Comparison of ENCODE assay signal across 21 cellular contexts in the genomic region with DNA sequence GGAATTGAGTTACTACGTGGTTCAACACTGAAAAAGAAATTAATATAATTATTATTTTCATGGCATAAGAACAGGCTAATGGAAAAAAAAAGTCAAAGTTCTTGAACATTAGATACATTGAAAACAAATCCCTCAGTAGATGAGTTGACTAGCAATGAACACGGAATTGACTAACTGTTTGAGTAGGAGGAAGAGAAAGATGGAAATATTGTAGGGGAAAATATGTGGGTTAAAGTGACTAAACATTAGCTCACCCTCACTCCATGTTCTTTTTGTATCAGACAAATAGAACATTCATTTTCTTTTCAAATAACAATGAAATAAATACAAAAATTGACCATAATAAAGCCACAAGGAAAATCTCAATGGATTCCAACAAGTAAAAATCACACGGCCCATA.
"Had no signal": no experiment of that assay in that cellular context is flagged by ENCODE, and none has a peak within 500 bp of the region (broad histone marks: within the 10 kb centered on the region; RNA-seq: fewer than 3 reads in every experiment).

No MANE protein-coding gene starts in this region.

- H3K79me2 ChIP-seq: parathyroid adenoma had no signal

- H3K27ac ChIP-seq: ascending aorta, esophagus muscularis mucosa, gastrocnemius medialis, heart left ventricle, neural progenitor cell, parathyroid adenoma, skin epidermis, tibial artery had no signal

- DNase-seq: activated CD4-positive, alpha-beta T cell treated with anti-CD3 and anti-CD28 coated beads for 4 hours; activated CD8-positive, alpha-beta memory T cell treated with anti-CD3 and anti-CD28 coated beads, Interleukin-2, amount 50 U/mL, for 48 hours; activated CD8-positive, alpha-beta T cell treated with anti-CD3 and anti-CD28 coated beads, Interleukin-2, amount 10 ng/mL, durations not matched to agents 7 days and 5 days; activated gamma-delta T cell treated with Interleukin-2 at 50 U/mL for 16 hours; gastrocnemius medialis; heart left ventricle; left colon; naive B cell; stimulated activated CD4-positive, alpha-beta T cell treated with anti-CD3 and anti-CD28 coated beads, Interleukin-15, amount 100 ng/mL, for 24 hours; stimulated activated CD4-positive, alpha-beta T cell treated with anti-CD3 and anti-CD28 coated beads, Interleukin-4, amount 100 ng/mL, for 1 hour; stimulated activated naive B cell treated with anti-CD40 and anti-IgM and Interleukin-4, amounts not matched to agents 10 μg/mL and 1 μg/mL and 100 μg/mL, for 72 hours; tibial artery had no signal

- H3K4me1 ChIP-seq: ascending aorta, esophagus muscularis mucosa, gastrocnemius medialis, heart left ventricle, neural progenitor cell, parathyroid adenoma, tibial artery had no signal

- H3K4me2 ChIP-seq: neural progenitor cell had no signal

- ATAC-seq: activated CD8-positive, alpha-beta T cell treated with anti-CD3 and anti-CD28 coated beads, Interleukin-2, amount 10 ng/mL, durations not matched to agents 7 days and 5 days; gastrocnemius medialis; heart left ventricle; left colon; stimulated activated naive B cell treated with anti-CD40 and anti-IgM and Interleukin-4, amounts not matched to agents 10 μg/mL and 1 μg/mL and 100 μg/mL, for 72 hours; WTC11 had no signal

- H3K9me3 ChIP-seq: ascending aorta, gastrocnemius medialis had no signal

- H3K4me3 ChIP-seq: ascending aorta, esophagus muscularis mucosa, gastrocnemius medialis, heart left ventricle, lung, neural progenitor cell, skin epidermis, tibial artery had no signal

- H3K9ac ChIP-seq: neural progenitor cell, parathyroid adenoma had no signal

- H3K36me3 ChIP-seq: ascending aorta, esophagus muscularis mucosa, gastrocnemius medialis, heart left ventricle, neural progenitor cell, tibial artery had no signal

- H2AFZ ChIP-seq: neural progenitor cell, parathyroid adenoma had no signal

- H3K27me3 ChIP-seq: ascending aorta, esophagus muscularis mucosa, gastrocnemius medialis, heart left ventricle, neural progenitor cell, tibial artery had no signal

- FAIRE-seq: islet of Langerhans, urothelium cell line had no signal
